Comparison of ENCODE assay signal across 1 cellular context in genomic region chr4:108446554-108446953, GRCh38.
TF ChIP-seq lines count a peak whose summit lies in the region.

No MANE protein-coding gene starts in this region.

TF ChIP-seq in HEK293, 187 proteins besides CTCF, POLR2A, EP300 and RAD21 (continued from another document):
- TF ChIP-seq ZNF571 (tag by site-specific recombination; IDR thresholded peaks at IDR 0.05) (no peak), ZNF585B (tag by site-specific recombination; IDR thresholded peaks at IDR 0.05) (no peak), SCRT1 (tag by site-specific recombination; IDR thresholded peaks at IDR 0.05; ENCODE audit: borderline replicate concordance) (0 out of 2 replicates have a peak, but pooled peaks have one; percentile 25), ZNF132 (tag by site-specific recombination; IDR thresholded peaks at IDR 0.05; ENCODE audit: borderline replicate concordance) (no peak)
